In genomic region chr13:36370108-36370429, GRCh38 we compare ENCODE assay signal across 29 cellular contexts. TPM values are rescaled to one million over a fixed set of nuclear protein-coding genes. Genes with fewer than 3 reads are reported as not detected.
A peak's percentile ranks its signal among the peaks of the same experiment; 100 is the strongest.
DNase-seq lines count a peak whose midpoint lies in the region; ATAC-seq, FAIRE-seq and TF ChIP-seq lines count a peak whose summit lies in the region.
"Had no signal": no experiment of that assay in that cellular context is flagged by ENCODE, and none has a peak within 500 bp of the region (broad histone marks: within the 10 kb centered on the region; RNA-seq: fewer than 3 reads in every experiment).

No MANE protein-coding gene starts in this region.

- no peaks in the 10 kb centered on the region for H3K9me3 ChIP-seq in CD4-positive, alpha-beta T cell (ENCODE audit: control insufficient read depth, low read length)
- H3K9me3 ChIP-seq: lower lobe of right lung, neutrophil, spleen, suprapubic skin had no signal

- no peak overlapping the region for H3K27ac Mint-ChIP-seq in CD4-positive, alpha-beta T cell
- H3K27ac Mint-ChIP-seq: activated naive CD8-positive, alpha-beta T cell; activated T-helper 1 cell treated with anti-CD3 and anti-CD28 coated beads, Interleukin-12 subunit alpha, Interleukin-12 subunit beta, Interleukin-2, Interleukin-4 antibody, amounts not matched to agents 30 ng/mL and 10 ng/mL and 1 ng/mL, durations not matched to agents 14 hours and 24 hours and 36 hours; CD4-positive, CD25-positive, alpha-beta regulatory T cell; stimulated activated effector memory CD8-positive, alpha-beta T cell treated with anti-CD3 and anti-CD28 coated beads, Interleukin-12 subunit alpha, Interleukin-12 subunit beta, amount 100 ng/mL, for 72 hours; WTC11 had no signal

- DNase-seq in G401 (ENCODE audit: low spot score): peak; percentile 1
- peak; percentile 13 for DNase-seq in fibroblast of the aortic adventitia (ENCODE audit: low read depth)
- DNase-seq in sciatic nerve (ENCODE audit: low spot score): peak; percentile 60
- DNase-seq in NCI-H1930 (lab: John Stamatoyannopoulos, UW): no peak
- no peak for DNase-seq in GM12891 (ENCODE audit: insufficient read length, low spot score)
- no peak for DNase-seq in CD4-positive, alpha-beta T cell
- DNase-seq: CD4-positive, CD25-positive, alpha-beta regulatory T cell; cerebellar nuclear complex; effector CD4-positive, alpha-beta T cell; EL; IMR-90; lower lobe of right lung; NCI-H1092; NCI-H187 treated with DMSO at 0.1 percent for 48 hours; retina; spleen; stimulated activated CD4-positive, alpha-beta T cell treated with anti-CD3 and anti-CD28 coated beads, Interleukin-2, amount 100 ng/mL, for 48 hours had no signal

- no peak overlapping the region for H3K4me3 Mint-ChIP-seq in CD4-positive, alpha-beta T cell
- H3K4me3 Mint-ChIP-seq: activated naive CD8-positive, alpha-beta T cell; activated T-helper 1 cell treated with anti-CD3 and anti-CD28 coated beads, Interleukin-12 subunit alpha, Interleukin-12 subunit beta, Interleukin-2, Interleukin-4 antibody, amounts not matched to agents 30 ng/mL and 10 ng/mL and 1 ng/mL, durations not matched to agents 14 hours and 24 hours and 36 hours; CD4-positive, CD25-positive, alpha-beta regulatory T cell; stimulated activated effector memory CD8-positive, alpha-beta T cell treated with anti-CD3 and anti-CD28 coated beads, Interleukin-12 subunit alpha, Interleukin-12 subunit beta, amount 100 ng/mL, for 72 hours; WTC11 had no signal

- no peaks in the 10 kb centered on the region for H3K9me3 Mint-ChIP-seq in CD4-positive, alpha-beta T cell
- H3K9me3 Mint-ChIP-seq: activated T-helper 1 cell treated with anti-CD3 and anti-CD28 coated beads, Interleukin-12 subunit alpha, Interleukin-12 subunit beta, Interleukin-2, Interleukin-4 antibody, amounts not matched to agents 30 ng/mL and 10 ng/mL and 1 ng/mL, durations not matched to agents 14 hours and 24 hours and 36 hours; stimulated activated effector memory CD8-positive, alpha-beta T cell treated with anti-CD3 and anti-CD28 coated beads, Interleukin-12 subunit alpha, Interleukin-12 subunit beta, amount 100 ng/mL, for 72 hours had no signal

- POLR2A ChIA-PET in CD4-positive, alpha-beta T cell (lab: Charles Lee): no interaction called here

- no peak for FAIRE-seq in GM12891 (lab: Jason Lieb, UNC)
- FAIRE-seq: islet of Langerhans, urothelium cell line had no signal

- CTCF ChIA-PET in CD4-positive, alpha-beta T cell (lab: Charles Lee): no interaction called here

- no peak for TF ChIP-seq POLR2A in GM12891 (IDR thresholded peaks at IDR 0.05; ENCODE audit: low read depth, low read length)

- H3K4me1 Mint-ChIP-seq in CD4-positive, alpha-beta T cell (ENCODE audit: low read depth): no peaks in the 10 kb centered on the region
- H3K4me1 Mint-ChIP-seq: CD4-positive, CD25-positive, alpha-beta regulatory T cell; stimulated activated effector memory CD8-positive, alpha-beta T cell treated with anti-CD3 and anti-CD28 coated beads, Interleukin-12 subunit alpha, Interleukin-12 subunit beta, amount 100 ng/mL, for 72 hours had no signal

- ATAC-seq in sciatic nerve (peak; percentile 91), HG02852 (IDR thresholded peaks at IDR 0.05; ENCODE audit: unreplicated experiment) (no peak)
- ATAC-seq in CD4-positive, alpha-beta T cell (ENCODE audit: poor library complexity): no peak
- ATAC-seq: HCT116; lower lobe of right lung; stimulated activated effector memory CD8-positive, alpha-beta T cell treated with anti-CD3 and anti-CD28 coated beads, Interleukin-12 subunit alpha, Interleukin-12 subunit beta, amount 100 ng/mL, for 72 hours; WTC11 had no signal

- no peak overlapping the region for H3K4me3 ChIP-seq in fibroblast of the aortic adventitia (ENCODE audit: low read depth, low read length)
- H3K4me3 ChIP-seq: lower lobe of right lung, spleen, suprapubic skin had no signal

- intact Hi-C loops in sciatic nerve (cut with DNase I): no loop called here
- intact Hi-C loops in CD4-positive, alpha-beta T cell (cut with DNase I, micrococcal nuclease): no loop called here

- H3K27me3 Mint-ChIP-seq in CD4-positive, alpha-beta T cell: peaks cover 3% of the 10 kb centered on the region
- H3K27me3 Mint-ChIP-seq: activated naive CD8-positive, alpha-beta T cell had no signal

- in situ Hi-C loops in G401 (cut with HindIII; ENCODE audit: low sequenced_read_pairs): no loop called here

- peak overlapping the region; percentile 87 for H3K27ac ChIP-seq in layer of hippocampus (ENCODE audit: low read depth, low read length)
- H3K27ac ChIP-seq in CD4-positive, alpha-beta T cell (ENCODE audit: low read depth, low read length): no peak overlapping the region
- H3K27ac ChIP-seq: lower lobe of right lung, neutrophil, spleen, suprapubic skin had no signal

- H3K27me3 ChIP-seq in layer of hippocampus (ENCODE audit: control insufficient read depth, insufficient read depth, low read length): no peaks in the 10 kb centered on the region
- no peaks in the 10 kb centered on the region for H3K27me3 ChIP-seq in CD4-positive, alpha-beta T cell (ENCODE audit: control insufficient read depth, insufficient read depth, low read length)
- H3K27me3 ChIP-seq: neutrophil, spleen, suprapubic skin had no signal

- H3K36me3 Mint-ChIP-seq in CD4-positive, alpha-beta T cell (ENCODE audit: low read depth): no peaks in the 10 kb centered on the region
- H3K36me3 Mint-ChIP-seq: CD4-positive, CD25-positive, alpha-beta regulatory T cell; stimulated activated effector memory CD8-positive, alpha-beta T cell treated with anti-CD3 and anti-CD28 coated beads, Interleukin-12 subunit alpha, Interleukin-12 subunit beta, amount 100 ng/mL, for 72 hours had no signal

- no peak for TF ChIP-seq CTCF in fibroblast of the aortic adventitia (IDR thresholded peaks at IDR 0.05; ENCODE audit: insufficient read depth, low read length)
- TF ChIP-seq CTCF in CD4-positive, alpha-beta T cell (IDR thresholded peaks at IDR 0.05): no peak

TF ChIP-seq in GM12891, 5 proteins besides CTCF, POLR2A, EP300 and RAD21:
- TF ChIP-seq PAX5 (IDR thresholded peaks at IDR 0.05; ENCODE audit: insufficient read depth, low read length, severe bottlenecking) (no peak), TAF1 (IDR thresholded peaks at IDR 0.05; ENCODE audit: low read depth, low read length) (no peak), POU2F2 (IDR thresholded peaks at IDR 0.05; ENCODE audit: low read depth, low read length) (no peak), SPI1 (IDR thresholded peaks at IDR 0.05; ENCODE audit: low read depth, low read length) (no peak), POLR2AphosphoS5 (IDR thresholded peaks at IDR 0.05; ENCODE audit: low read depth, low read length) (no peak)

RNA-seq across cellular contexts. Expression of gene SPART, which starts 23.9 kb away (rescaled TPM):
- total RNA-seq in G401 (2014; rRNA removed; shearing (Covaris generic)): 0.31 and 0.43 TPM in 2 replicates
- 62.7 and 95.4 TPM in 2 replicates for total RNA-seq in fibroblast of the aortic adventitia (ENCODE audit: low replicate concordance)
- total RNA-seq in sciatic nerve: 90.2 TPM
- 0.17 TPM for polyA plus RNA-seq in GM12891 (2012; ENCODE audit: low read depth, missing spikeins)
- total RNA-seq in CD4-positive, alpha-beta T cell: 10 to 100 TPM; 22.0 to 22.9 TPM
- total RNA-seq: OCI-LY7 had no signal

Comparison
In these comparisons a context has a peak if more than half of its experiments do, and no peak if none do; other contexts are left out.
1. DNase-seq: peak in G401 (single experiment), fibroblast of the aortic adventitia (single experiment) and sciatic nerve (single experiment); none in NCI-H1930 (0 of 2), GM12891 (single experiment) and CD4-positive, alpha-beta T cell (0 of 10).
2. RNA of gene SPART, which starts 23.9 kb away (total RNA-seq): 62.7 to 95.4 TPM in fibroblast of the aortic adventitia, 90.2 TPM in sciatic nerve (single experiment) and 22.0 to 22.9 TPM in CD4-positive, alpha-beta T cell; 0.31 to 0.43 TPM in G401; every median in the first group is over 10 times any median in the second.